Comparison of ENCODE assay signal across 26 cellular contexts in the genomic region with DNA sequence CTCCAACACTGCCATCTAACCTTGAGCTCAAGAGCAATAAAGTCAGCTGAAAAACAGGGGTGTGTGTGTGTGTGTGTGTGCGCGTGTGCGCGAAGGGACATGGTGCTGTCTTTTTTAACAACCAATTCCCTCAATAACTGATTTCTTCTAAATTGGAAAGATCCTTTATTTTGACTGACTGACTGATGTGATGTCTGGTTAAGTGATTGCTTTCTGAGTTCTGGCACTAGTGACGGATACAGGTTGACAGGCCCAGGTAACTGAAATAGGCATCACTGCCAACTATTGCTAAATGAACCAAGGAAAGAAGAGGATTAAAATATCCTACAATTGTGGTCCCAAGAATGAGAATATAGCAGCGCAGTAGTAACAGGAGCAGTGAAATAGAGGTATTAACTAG.
"Had no signal": no experiment of that assay in that cellular context is flagged by ENCODE, and none has a peak within 500 bp of the region (broad histone marks: within the 10 kb centered on the region; RNA-seq: fewer than 3 reads in every experiment).

No MANE protein-coding gene starts in this region.

- ATAC-seq: natural killer cell; right cardiac atrium; sciatic nerve; stimulated activated naive B cell treated with anti-CD40 and anti-IgM and Interleukin-4, amounts not matched to agents 10 μg/mL and 1 μg/mL and 100 μg/mL, for 72 hours; upper lobe of right lung had no signal

- H3K27ac ChIP-seq: hepatocyte, left ventricle myocardium inferior, ovary, prostate gland, skin epidermis, suprapubic skin, thoracic aorta, tibial artery, upper lobe of right lung had no signal

- H3K9me3 ChIP-seq: ovary, prostate gland, suprapubic skin, thoracic aorta, tibial artery, upper lobe of right lung had no signal

- H3K27me3 ChIP-seq: hepatocyte, ovary, suprapubic skin, tibial artery, upper lobe of right lung had no signal

- H2AFZ ChIP-seq: hepatocyte had no signal

- FAIRE-seq: urothelium cell line had no signal

- H3K4me3 ChIP-seq: hepatocyte, left ventricle myocardium inferior, lung, ovary, prostate gland, skin epidermis, suprapubic skin, thoracic aorta, tibial artery, upper lobe of right lung had no signal

- H3K4me2 ChIP-seq: hepatocyte had no signal

- H3K79me2 ChIP-seq: hepatocyte had no signal

- H3K36me3 ChIP-seq: left ventricle myocardium inferior, ovary, prostate gland, suprapubic skin, thoracic aorta, tibial artery, upper lobe of right lung had no signal

- DNase-seq: islet precursor cell; left ventricle myocardium inferior; mesendoderm; naive B cell; natural killer cell; nephron progenitor cell; ovary; posterior cingulate gyrus; retina; right cardiac atrium; stimulated activated CD4-positive, alpha-beta T cell treated with anti-CD3 and anti-CD28 coated beads, Interleukin-12 subunit alpha, Interleukin-12 subunit beta, amount 100 ng/mL, for 4 hours; stimulated activated CD4-positive, alpha-beta T cell treated with anti-CD3 and anti-CD28 coated beads, Interleukin-15, amount 100 ng/mL, for 24 hours; stimulated activated CD4-positive, alpha-beta T cell treated with anti-CD3 and anti-CD28 coated beads, Interleukin-2, amount 100 ng/mL, for 24 hours; stimulated activated CD4-positive, alpha-beta T cell treated with anti-CD3 and anti-CD28 coated beads, Interleukin-4, amount 100 ng/mL, for 1 hour; stimulated activated naive B cell treated with anti-CD40 and anti-IgM and Interleukin-4, amounts not matched to agents 10 μg/mL and 1 μg/mL and 100 μg/mL, for 72 hours; tibial artery; trophoblast cell; upper lobe of right lung had no signal

- H3K4me1 ChIP-seq: left ventricle myocardium inferior, prostate gland, suprapubic skin, tibial artery, upper lobe of right lung had no signal
